ENCODE assay signal across 19 cellular contexts in the genomic region with DNA sequence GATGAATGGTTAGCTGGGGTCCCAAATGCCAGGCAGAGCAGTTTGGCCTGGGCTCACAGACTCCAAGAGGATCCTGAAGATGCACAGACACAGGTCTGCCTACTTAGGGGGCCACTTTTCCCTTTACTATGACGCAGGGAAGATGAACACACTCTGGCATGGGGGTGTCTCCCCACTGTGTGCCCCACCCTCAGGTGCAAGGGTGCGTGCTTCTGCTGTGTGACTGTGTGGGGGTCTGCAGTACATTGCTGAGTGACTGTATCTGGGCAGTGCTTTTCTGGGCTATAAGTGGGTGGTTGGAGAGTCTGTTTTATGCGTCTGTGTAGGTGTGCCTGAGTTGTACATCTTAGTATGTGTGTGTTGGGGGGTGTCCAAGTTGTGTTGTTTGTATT. TPM values are rescaled to one million over a fixed set of nuclear protein-coding genes. Genes with fewer than 3 reads are reported as not detected.
DNase-seq lines count a peak whose midpoint lies in the region; ATAC-seq, FAIRE-seq and TF ChIP-seq lines count a peak whose summit lies in the region.
"Had no signal": no experiment of that assay in that cellular context is flagged by ENCODE, and none has a peak within 500 bp of the region (broad histone marks: within the 10 kb centered on the region; RNA-seq: fewer than 3 reads in every experiment).

No MANE protein-coding gene starts in this region.

- H3K23ac ChIP-seq in IMR-90 (ENCODE audit: low read depth, low read length), result no peak overlapping the region

- no TSS peak for BruUV-seq in IMR-90 (replicated peaks; lab: Mats Ljungman, UMichigan)

- H2BK15ac ChIP-seq in IMR-90 (ENCODE audit: low read depth, low read length), result no peak overlapping the region

- peak overlapping the region; percentile 45 for H3K27ac Mint-ChIP-seq in type B pancreatic cell
- H3K27ac Mint-ChIP-seq: CD4-positive, alpha-beta T cell; IgD-negative memory B cell had no signal

- no peak overlapping the region for H2BK5ac ChIP-seq in IMR-90 (ENCODE audit: low read depth, low read length, poor library complexity, severe bottlenecking)

- H2AFZ ChIP-seq in IMR-90 (replicated peaks; ENCODE audit: low read length, poor library complexity), result peak overlapping the region; percentile 39

- dilution Hi-C loops in IMR-90 (cut with HindIII; ENCODE audit: low sequenced_read_pairs, unreplicated experiment), result no loop called here

- H3K4ac ChIP-seq in IMR-90 (ENCODE audit: low read depth, low read length), result no peak overlapping the region

- no peak for TF ChIP-seq CTCF in IMR-90 (conservative IDR thresholded peaks at IDR 0.05; ENCODE audit: low read depth, low read length)
- no peak for TF ChIP-seq CTCF in body of pancreas (IDR thresholded peaks at IDR 0.05)
- TF ChIP-seq CTCF in type B pancreatic cell (conservative IDR thresholded peaks at IDR 0.05), result no peak

- H3K9me3 ChIP-seq in IMR-90 (ENCODE audit: control insufficient read depth, insufficient read depth, low read length) (no peaks in the 10 kb centered on the region), body of pancreas (no peaks in the 10 kb centered on the region), mucosa of stomach (ENCODE audit: control insufficient read depth, low read length) (no peaks in the 10 kb centered on the region), small intestine (ENCODE audit: control insufficient read depth, low read depth) (no peaks in the 10 kb centered on the region)
- H3K9me3 ChIP-seq: BLaER1 treated with 17β-estradiol and CSF1 and Interleukin-3, amounts not matched to agents 10 nM and 100 nM had no signal

- in situ Hi-C loops in IMR-90 (cut with MboI; ENCODE audit: low sequenced_read_pairs), result no loop called here

- no peak overlapping the region for H3K18ac ChIP-seq in IMR-90 (ENCODE audit: low read depth, low read length)

- H3K9me3 Mint-ChIP-seq in type B pancreatic cell, result no peaks in the 10 kb centered on the region
- H3K9me3 Mint-ChIP-seq: CD4-positive, alpha-beta T cell; IgD-negative memory B cell had no signal

- no CpG with 5 or more reads among the region's 3 CpGs for WGBS in IMR-90 (ENCODE audit: extremely low coverage in 2 of 2, insufficient read length in 1 of 2), 2 experiments
- 75 to 87% methylated on average over 3 of the region's 3 CpGs for WGBS in body of pancreas, 2 donors
- 47 to 68% (median 56%) methylated on average over 3 of the region's 3 CpGs for WGBS in small intestine, 3 donors

- H3K4me3 Mint-ChIP-seq in type B pancreatic cell, result no peak overlapping the region
- H3K4me3 Mint-ChIP-seq: CD4-positive, alpha-beta T cell; IgD-negative memory B cell had no signal

- TF ChIP-seq POLR2A in IMR-90 (IDR thresholded peaks at IDR 0.05; ENCODE audit: low read depth, low read length), result no peak
- no peak for TF ChIP-seq POLR2A in body of pancreas (IDR thresholded peaks at IDR 0.05)

- no peaks in the 10 kb centered on the region for H3K36me3 Mint-ChIP-seq in type B pancreatic cell
- H3K36me3 Mint-ChIP-seq: IgD-negative memory B cell had no signal

- FAIRE-seq in small intestine (lab: Jason Lieb, UNC), result no peak
- FAIRE-seq: GM12878, GM18507 had no signal

- no peak overlapping the region for H2AK9ac ChIP-seq in IMR-90 (replicated peaks; ENCODE audit: low read depth, low read length, poor library complexity)

- no peaks in the 10 kb centered on the region for H4K20me1 ChIP-seq in IMR-90 (ENCODE audit: insufficient read depth, low read length)
- H4K20me1 ChIP-seq: BLaER1 treated with 17β-estradiol and CSF1 and Interleukin-3, amounts not matched to agents 10 nM and 100 nM had no signal

- H3K27ac ChIP-seq in IMR-90 (ENCODE audit: insufficient read depth, low read length) (no peak overlapping the region), body of pancreas (peak overlapping the region in 3 of 4 donors; percentile 95 to 100 (median 97)), small intestine (ENCODE audit: low read depth in 1 of 2, low read length in 1 of 2) (peak overlapping the region in 1 of 2 donors; percentile 60)
- H3K27ac ChIP-seq: BLaER1 treated with 17β-estradiol and CSF1 and Interleukin-3, amounts not matched to agents 10 nM and 100 nM had no signal

- H3K36me3 ChIP-seq in IMR-90 (ENCODE audit: control insufficient read depth, insufficient read depth, low read length), result no peaks in the 10 kb centered on the region
- no peaks in the 10 kb centered on the region for H3K36me3 ChIP-seq in body of pancreas (replicated peaks in 1 of 2; ENCODE audit: insufficient read depth in 1 of 2, low read depth in 2 of 2)
- no peaks in the 10 kb centered on the region for H3K36me3 ChIP-seq in mucosa of stomach (ENCODE audit: control insufficient read depth, insufficient read depth, low read length)
- peaks cover 0 to 3% of the 10 kb centered on the region in 2 donors for H3K36me3 ChIP-seq in small intestine (ENCODE audit: control insufficient read depth in 2 of 2, insufficient read depth in 2 of 2, low read length in 2 of 2)
- H3K36me3 ChIP-seq: BLaER1 treated with 17β-estradiol and CSF1 and Interleukin-3, amounts not matched to agents 10 nM and 100 nM had no signal

- no peak overlapping the region for H4K5ac ChIP-seq in IMR-90 (ENCODE audit: low read depth, low read length)

- H2BK120ac ChIP-seq in IMR-90 (ENCODE audit: low read depth, low read length), result no peak overlapping the region

- H3K56ac ChIP-seq in IMR-90 (ENCODE audit: extremely low read depth, insufficient read depth, low read length), result no peak overlapping the region

- no peak overlapping the region for H2BK20ac ChIP-seq in IMR-90 (ENCODE audit: low read depth, low read length)

- no peak overlapping the region for H3K14ac ChIP-seq in IMR-90 (replicated peaks; ENCODE audit: low read depth, low read length)

- peaks cover 7% of the 10 kb centered on the region for H3K27me3 Mint-ChIP-seq in type B pancreatic cell
- H3K27me3 Mint-ChIP-seq: IgD-negative memory B cell had no signal

- DNase-seq in IMR-90 (no peak), body of pancreas (no peak), type B pancreatic cell (ENCODE audit: extremely low spot score, unreplicated experiment) (no peak), iPS-NIHi7 (ENCODE audit: extremely low spot score) (no peak), small intestine (no peak)
- DNase-seq: ACHN; Calu3; CD4-positive, alpha-beta T cell; DMS 273 treated with DMSO at 0.1 percent for 48 hours; HCEC 1CT had no signal

- no peak for ATAC-seq in IMR-90 (ENCODE audit: low read depth)
- no peak for ATAC-seq in body of pancreas
- no peak for ATAC-seq in activated CD4-positive, CD25-positive, alpha-beta regulatory T cell treated with anti-CD3 and anti-CD28 coated beads, Interleukin-2, amount 50 U/mL, for 24 hours
- ATAC-seq: GM12878 had no signal

- no peaks in the 10 kb centered on the region for H3K9me1 ChIP-seq in IMR-90 (ENCODE audit: insufficient read depth, low read length)

- no peak overlapping the region for H2AK5ac ChIP-seq in IMR-90 (ENCODE audit: low read depth, low read length)

- H3K27me3 ChIP-seq in IMR-90 (ENCODE audit: control insufficient read depth, insufficient read depth, low read length) (peaks cover 15% of the 10 kb centered on the region), body of pancreas (no peaks in the 10 kb centered on the region), mucosa of stomach (ENCODE audit: control insufficient read depth, insufficient read depth, low read length) (no peaks in the 10 kb centered on the region), small intestine (ENCODE audit: control insufficient read depth in 2 of 2, insufficient read depth in 2 of 2, low read length in 2 of 2) (no peaks in the 10 kb centered on the region)
- H3K27me3 ChIP-seq: BLaER1 treated with 17β-estradiol and CSF1 and Interleukin-3, amounts not matched to agents 10 nM and 100 nM had no signal

- H4K8ac ChIP-seq in IMR-90 (ENCODE audit: low read depth in 2 of 2, low read length in 2 of 2), result no peak overlapping the region

- H4K91ac ChIP-seq in IMR-90 (ENCODE audit: insufficient read depth, low read depth, low read length), result no peak overlapping the region

- CTCF ChIA-PET in IMR-90 (lab: Yijun Ruan, JAX), result no interaction called here

- H3K4me2 ChIP-seq in IMR-90 (ENCODE audit: low read depth, low read length), result no peak overlapping the region
- H3K4me2 ChIP-seq: BLaER1 treated with 17β-estradiol and CSF1 and Interleukin-3, amounts not matched to agents 10 nM and 100 nM had no signal

- H3K4me1 ChIP-seq in IMR-90 (ENCODE audit: control insufficient read depth, insufficient read depth, low read length) (no peaks in the 10 kb centered on the region), body of pancreas (peaks cover 54% of the 10 kb centered on the region), mucosa of stomach (ENCODE audit: control insufficient read depth, insufficient read depth, low read length) (peaks cover 53% of the 10 kb centered on the region), small intestine (ENCODE audit: control insufficient read depth in 2 of 2, insufficient read depth in 1 of 2, low read depth in 1 of 2, low read length in 1 of 2) (no peaks in the 10 kb centered on the region)

- H3K4me3 ChIP-seq in IMR-90 (ENCODE audit: insufficient read depth, low read depth, low read length), result no peak overlapping the region
- no peak overlapping the region for H3K4me3 ChIP-seq in body of pancreas
- H3K4me3 ChIP-seq in mucosa of stomach (ENCODE audit: low read length), result no peak overlapping the region
- H3K4me3 ChIP-seq in small intestine (ENCODE audit: low read depth in 1 of 2, low read length in 2 of 2), result no peak overlapping the region
- H3K4me3 ChIP-seq: BLaER1 treated with 17β-estradiol and CSF1 and Interleukin-3, amounts not matched to agents 10 nM and 100 nM; GM12878 had no signal

- H3K79me1 ChIP-seq in IMR-90 (ENCODE audit: low read depth in 1 of 2, low read length in 2 of 2), result no peaks in the 10 kb centered on the region

- H3K4me1 Mint-ChIP-seq in type B pancreatic cell (ENCODE audit: unreplicated experiment), result no peaks in the 10 kb centered on the region
- H3K4me1 Mint-ChIP-seq: IgD-negative memory B cell had no signal

- intact Hi-C loops in IMR-90 (cut with micrococcal nuclease), result no loop called here
- intact Hi-C loops in body of pancreas (cut with DNase I), result no loop called here

- TF ChIP-seq RAD21 in IMR-90 (IDR thresholded peaks at IDR 0.05; ENCODE audit: low read length), result no peak

- H3K9ac ChIP-seq in IMR-90 (ENCODE audit: low read depth, low read length), result no peak overlapping the region
- H3K9ac ChIP-seq in mucosa of stomach (ENCODE audit: low read length), result peak overlapping the region; percentile 24
- H3K9ac ChIP-seq: BLaER1 treated with 17β-estradiol and CSF1 and Interleukin-3, amounts not matched to agents 10 nM and 100 nM had no signal

- POLR2A ChIA-PET in IMR-90 (lab: Charles Lee; ENCODE audit: unreplicated experiment), result no interaction called here

RNA-seq across cellular contexts. Expression of gene NR0B2, which starts 3.8 kb away (rescaled TPM):
- total RNA-seq in IMR-90 (2012; rRNA removed) (not detected in 2 replicates), body of pancreas (10 to 100 TPM; 19.8 to 34.8 TPM), type B pancreatic cell (ENCODE audit: low replicate concordance) (6.8 and 7.2 TPM in 2 replicates)
- polyA plus RNA-seq in IMR-90 (2012; rRNA removed) (not detected in 2 replicates), small intestine (100 to 1,000 TPM in 2 of 3 donors, 10 to 100 TPM in 1; 54.9 to 443 (median 366) TPM)
- polyA plus RNA-seq in IMR-90 (2012; cell fraction: cytosol; rRNA removed), result not detected in 2 replicates
- polyA plus RNA-seq in IMR-90 (2012; cell fraction: nucleus; rRNA removed; ENCODE audit: low replicate concordance), result not detected in 2 replicates
- total RNA-seq: A172; Calu3; CD4-positive, alpha-beta T cell; Daoy; GM12878; H4 had no signal
- polyA plus RNA-seq: GM12878, IgD-negative memory B cell had no signal

RNA-seq across cellular contexts. Expression of gene GPATCH3, which starts 9.7 kb away (rescaled TPM):
- total RNA-seq in IMR-90 (2012; rRNA removed) (5.2 and 6.1 TPM in 2 replicates), body of pancreas (10 to 100 TPM in 1 of 2 donors, 1 to 10 TPM in 1; 4.9 to 19.4 TPM), type B pancreatic cell (ENCODE audit: low replicate concordance) (19.2 and 23.7 TPM in 2 replicates)
- polyA plus RNA-seq in IMR-90 (2012; rRNA removed) (7.6 and 8.0 TPM in 2 replicates), small intestine (10 to 100 TPM; 11.0 to 55.7 (median 43.2) TPM)
- 7.9 and 9.8 TPM in 2 replicates for polyA plus RNA-seq in IMR-90 (2012; cell fraction: cytosol; rRNA removed)
- polyA plus RNA-seq in IMR-90 (2012; cell fraction: nucleus; rRNA removed; ENCODE audit: low replicate concordance), result 10.7 and 12.4 TPM in 2 replicates

RNA-seq across cellular contexts. Expression of gene NUDC, which starts 11.6 kb away (rescaled TPM):
- total RNA-seq in IMR-90 (2012; rRNA removed), result 34.8 and 50.0 TPM in 2 replicates
- polyA plus RNA-seq in IMR-90 (2012; rRNA removed), result 85.7 and 89.8 TPM in 2 replicates
- polyA plus RNA-seq in IMR-90 (2012; cell fraction: cytosol; rRNA removed), result 59.3 and 67.1 TPM in 2 replicates
- 29.0 and 47.3 TPM in 2 replicates for polyA plus RNA-seq in IMR-90 (2012; cell fraction: nucleus; rRNA removed; ENCODE audit: low replicate concordance)
- 10 to 100 TPM; 31.3 to 33.2 TPM for total RNA-seq in body of pancreas
- total RNA-seq in type B pancreatic cell (ENCODE audit: low replicate concordance), result 73.4 and 82.7 TPM in 2 replicates
- polyA plus RNA-seq in small intestine, result 10 to 100 TPM; 39.4 to 70.5 (median 40.0) TPM

RNA-seq across cellular contexts. Expression of gene GPN2, which starts 19.9 kb away (rescaled TPM):
- total RNA-seq in IMR-90 (2012; rRNA removed), result 10.6 and 15.4 TPM in 2 replicates
- polyA plus RNA-seq in IMR-90 (2012; rRNA removed), result 22.2 and 37.2 TPM in 2 replicates
- polyA plus RNA-seq in IMR-90 (2012; cell fraction: cytosol; rRNA removed), result 8.3 and 12.0 TPM in 2 replicates
- polyA plus RNA-seq in IMR-90 (2012; cell fraction: nucleus; rRNA removed; ENCODE audit: low replicate concordance), result 17.0 and 20.3 TPM in 2 replicates
- total RNA-seq in body of pancreas, result 10 to 100 TPM in 1 of 2 donors, 1 to 10 TPM in 1; 8.8 to 21.4 TPM
- 28.7 and 35.1 TPM in 2 replicates for total RNA-seq in type B pancreatic cell (ENCODE audit: low replicate concordance)
- polyA plus RNA-seq in small intestine, result 10 to 100 TPM; 13.5 to 21.9 (median 18.2) TPM

RNA-seq across cellular contexts. Expression of gene SFN, which starts 47.0 kb away (rescaled TPM):
- total RNA-seq in IMR-90 (2012; rRNA removed) (0.18 TPM in 1 of 2 replicates, not detected in the other), body of pancreas (1 to 10 TPM in 1 of 2 donors, under 1 TPM in 1; 0.66 to 1.6 TPM), type B pancreatic cell (ENCODE audit: low replicate concordance) (27.7 and 86.8 TPM in 2 replicates)
- polyA plus RNA-seq in IMR-90 (2012; rRNA removed) (0.17 and 0.34 TPM in 2 replicates), small intestine (100 to 1,000 TPM in 2 of 3 donors, 10 to 100 TPM in 1; 67.8 to 137 (median 128) TPM)
- polyA plus RNA-seq in IMR-90 (2012; cell fraction: cytosol; rRNA removed), result 0.13 TPM in 1 of 2 replicates, not detected in the other
- 0.58 and 0.98 TPM in 2 replicates for polyA plus RNA-seq in IMR-90 (2012; cell fraction: nucleus; rRNA removed; ENCODE audit: low replicate concordance)
- polyA plus RNA-seq: IgD-negative memory B cell had no signal
